ENCODE assay signal across 7 cellular contexts in genomic region chr14:94051115-94051514, GRCh38. TPM values are rescaled to one million over a fixed set of nuclear protein-coding genes. Genes with fewer than 3 reads are reported as not detected.
DNase-seq lines count a peak whose midpoint lies in the region; ATAC-seq and TF ChIP-seq lines count a peak whose summit lies in the region.

No MANE protein-coding gene starts in this region.

- CTCF ChIA-PET in HEK293 (lab: Yijun Ruan, JAX): interaction anchor here (0.6 to 5.2 kb wide), 10 partner anchors 15 to 229 kb away, joined by 3 to 33 read pairs (median 6); no protein-coding TSS in a partner anchor

- H3K9me3 ChIP-seq in HEK293 (ENCODE audit: control insufficient read depth, insufficient read depth, low read depth, low read length) (no peaks in the 10 kb centered on the region), smooth muscle cell (replicated peaks; ENCODE audit: low read depth) (no peaks in the 10 kb centered on the region)

- H3K9me3 Mint-ChIP-seq in activated T-cell treated with anti-CD3 and anti-CD28 coated beads, Interleukin-2, amount 50 U/mL, for 72 hours: no peaks in the 10 kb centered on the region

- H2AFZ ChIP-seq in smooth muscle cell (ENCODE audit: low read depth): no peak overlapping the region

- no peaks in the 10 kb centered on the region for H3F3A ChIP-seq in smooth muscle cell (ENCODE audit: low read depth)

- H3K4me1 ChIP-seq in HEK293 (ENCODE audit: control insufficient read depth, insufficient read depth, low read length): peaks cover 4% of the 10 kb centered on the region; the same call in 1 of the 2 replicates
- H3K4me1 ChIP-seq in smooth muscle cell (ENCODE audit: low read depth): no peaks in the 10 kb centered on the region

- H3K4me3 ChIP-seq in HEK293 (ENCODE audit: low read depth, low read length): no peak overlapping the region
- H3K4me3 ChIP-seq in smooth muscle cell: no peak overlapping the region

- peaks cover 3% of the 10 kb centered on the region for H4K20me1 ChIP-seq in smooth muscle cell (ENCODE audit: low read depth)

- H3K36me3 ChIP-seq in HEK293 (ENCODE audit: control insufficient read depth in 2 of 2, insufficient read depth in 1 of 2, low read length in 2 of 2) (peaks cover 43 to 96% of the 10 kb centered on the region in 2 experiments), smooth muscle cell (ENCODE audit: low read depth) (peaks cover 8% of the 10 kb centered on the region)

- intact Hi-C loops in left cardiac atrium (cut with DNase I): loop anchor here in 1 of 2 donors (2.0 kb wide), 1 partner anchor 86 kb away; no protein-coding TSS in a partner anchor

- no peak overlapping the region for H3K4me3 Mint-ChIP-seq in activated T-cell treated with anti-CD3 and anti-CD28 coated beads, Interleukin-2, amount 50 U/mL, for 72 hours

- H3K36me3 Mint-ChIP-seq in activated T-cell treated with anti-CD3 and anti-CD28 coated beads, Interleukin-2, amount 50 U/mL, for 72 hours (ENCODE audit: insufficient read depth in 2 of 2): peaks cover 17 to 44% of the 10 kb centered on the region in 2 donors

- H3K27ac Mint-ChIP-seq in activated T-cell treated with anti-CD3 and anti-CD28 coated beads, Interleukin-2, amount 50 U/mL, for 72 hours: peak overlapping the region; percentile 89

- H3K27ac ChIP-seq in HEK293 (ENCODE audit: extremely low read depth, low read depth, low read length) (no peak overlapping the region), smooth muscle cell (ENCODE audit: low read depth) (no peak overlapping the region)

- DNase-seq in activated T-cell treated with anti-CD3 and anti-CD28 coated beads, Interleukin-2, amount 50 U/mL, for 72 hours: no peak
- peak; percentile 58 for DNase-seq in left cardiac atrium
- DNase-seq in smooth muscle cell (lab: John Stamatoyannopoulos, UW; ENCODE audit: unreplicated experiment): no peak
- DNase-seq in activated CD4-positive, alpha-beta T cell treated with anti-CD3 and anti-CD28 coated beads for 4 hours: no peak
- no peak for DNase-seq in T-helper 2 cell
- no peak for DNase-seq in NCI-H748 (lab: John Stamatoyannopoulos, UW; ENCODE audit: unreplicated experiment)

- no peaks in the 10 kb centered on the region for H3K27me3 ChIP-seq in smooth muscle cell (ENCODE audit: low read depth)

- TF ChIP-seq CTCF in HEK293 (tag by site-specific recombination; IDR thresholded peaks at IDR 0.05): peak; percentile 41; the same call in 1 of the 2 replicates
- peak; percentile 27 for TF ChIP-seq CTCF in smooth muscle cell (IDR thresholded peaks at IDR 0.05; ENCODE audit: borderline replicate concordance, insufficient read depth, poor library complexity, severe bottlenecking)

- H3K27me3 Mint-ChIP-seq in activated T-cell treated with anti-CD3 and anti-CD28 coated beads, Interleukin-2, amount 50 U/mL, for 72 hours (ENCODE audit: low read depth): no peaks in the 10 kb centered on the region

- ATAC-seq in activated T-cell treated with anti-CD3 and anti-CD28 coated beads, Interleukin-2, amount 50 U/mL, for 72 hours (replicated peaks in 1 of 2): no peak
- ATAC-seq in left cardiac atrium: peak; percentile 38 to 45

- WGBS in smooth muscle cell (ENCODE audit: low lambda C conversion rate): 82% methylated on average over 9 of the region's 9 CpGs

- H3K4me2 ChIP-seq in smooth muscle cell: no peak overlapping the region

- POLR2A ChIA-PET in HEK293 (lab: Yijun Ruan, JAX): no interaction called here

- no peaks in the 10 kb centered on the region for H3K79me2 ChIP-seq in smooth muscle cell (ENCODE audit: low read depth)

- H3K9ac ChIP-seq in smooth muscle cell (ENCODE audit: low read depth): no peak overlapping the region

- H3K4me1 Mint-ChIP-seq in activated T-cell treated with anti-CD3 and anti-CD28 coated beads, Interleukin-2, amount 50 U/mL, for 72 hours (ENCODE audit: low read depth): peaks cover 8% of the 10 kb centered on the region

TF ChIP-seq in HEK293, 187 proteins besides CTCF, POLR2A, EP300 and RAD21:
- TF ChIP-seq ZNF571 (tag by site-specific recombination; IDR thresholded peaks at IDR 0.05) (no peak), ZNF10 (tag by site-specific recombination; IDR thresholded peaks at IDR 0.05) (peak; percentile 28; the same call in 1 of the 2 replicates)

RNA-seq across cellular contexts. Expression of gene OTUB2, which starts 25.0 kb away (rescaled TPM):
- total RNA-seq in activated T-cell treated with anti-CD3 and anti-CD28 coated beads, Interleukin-2, amount 50 U/mL, for 72 hours: 1 to 10 TPM; 1.9 to 2.1 TPM
- total RNA-seq in left cardiac atrium (under 1 TPM; 0.24 to 0.56 TPM), smooth muscle cell (2.4 and 5.1 TPM in 2 replicates)
- 1.7 and 4.0 TPM in 2 replicates for polyA plus RNA-seq in smooth muscle cell

RNA-seq across cellular contexts. Expression of gene DDX24, which starts 29.9 kb away (rescaled TPM):
- 100 to 1,000 TPM; 193 to 197 TPM for total RNA-seq in activated T-cell treated with anti-CD3 and anti-CD28 coated beads, Interleukin-2, amount 50 U/mL, for 72 hours
- total RNA-seq in left cardiac atrium (100 to 1,000 TPM; 166 to 253 TPM), smooth muscle cell (117 and 151 TPM in 2 replicates)
- polyA plus RNA-seq in smooth muscle cell: 118 and 127 TPM in 2 replicates

RNA-seq across cellular contexts. Expression of gene IFI27L1, which starts 30.0 kb away (rescaled TPM):
- 10 to 100 TPM; 59.6 to 71.4 TPM for total RNA-seq in activated T-cell treated with anti-CD3 and anti-CD28 coated beads, Interleukin-2, amount 50 U/mL, for 72 hours
- total RNA-seq in left cardiac atrium (10 to 100 TPM; 10.5 to 13.8 TPM), smooth muscle cell (2.9 and 14.7 TPM in 2 replicates)
- 38.0 and 38.2 TPM in 2 replicates for polyA plus RNA-seq in smooth muscle cell

RNA-seq across cellular contexts. Expression of gene CCDC197, which starts 54.0 kb away (rescaled TPM):
- total RNA-seq in activated T-cell treated with anti-CD3 and anti-CD28 coated beads, Interleukin-2, amount 50 U/mL, for 72 hours: 1 to 10 TPM; 1.6 to 2.2 TPM
- total RNA-seq in left cardiac atrium: not detected
- total RNA-seq in smooth muscle cell: not detected in 2 replicates
- not detected in 2 replicates for polyA plus RNA-seq in smooth muscle cell

RNA-seq across cellular contexts. Expression of gene IFI27, which starts 59.4 kb away (rescaled TPM):
- total RNA-seq in activated T-cell treated with anti-CD3 and anti-CD28 coated beads, Interleukin-2, amount 50 U/mL, for 72 hours: 1 to 10 TPM; 5.1 to 7.7 TPM
- total RNA-seq in left cardiac atrium: 100 to 1,000 TPM; 138 to 441 TPM
- total RNA-seq in smooth muscle cell: 0.13 and 0.40 TPM in 2 replicates
- polyA plus RNA-seq in smooth muscle cell: 3.1 TPM in 2 replicates

Comparison
In these comparisons a context has a peak if more than half of its experiments do, and no peak if none do; other contexts are left out.
1. ATAC-seq: peak in left cardiac atrium (2 of 2); none in activated T-cell treated with anti-CD3 and anti-CD28 coated beads, Interleukin-2, amount 50 U/mL, for 72 hours (0 of 2).